10 cellular contexts compared by ENCODE assay signal in the genomic region with DNA sequence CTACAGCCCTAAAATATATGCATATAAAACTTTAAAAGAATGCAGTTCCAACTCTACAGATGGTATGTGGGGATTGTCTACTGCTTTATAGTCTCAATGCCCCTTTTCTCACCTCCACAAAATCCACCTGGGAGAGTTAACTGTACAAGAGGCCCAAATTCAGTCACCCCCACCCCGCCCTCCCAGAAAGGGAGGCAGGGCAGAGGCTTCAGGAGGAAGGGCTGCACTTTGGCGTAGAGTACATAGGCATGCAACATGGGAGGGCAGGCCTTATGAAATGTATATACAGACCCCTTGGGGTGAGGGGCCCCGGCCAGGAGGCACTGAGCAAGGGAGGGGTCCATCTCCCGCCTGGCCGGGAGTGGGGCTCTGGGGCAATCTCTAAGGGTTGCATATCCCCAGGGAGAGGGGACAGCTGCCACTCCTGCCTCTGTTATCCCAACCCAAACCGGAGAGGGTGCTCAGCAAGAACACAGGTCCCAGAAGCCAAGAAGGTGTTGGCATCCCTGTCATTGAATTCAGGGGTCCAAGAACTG. TPM values are rescaled to one million over a fixed set of nuclear protein-coding genes. Genes with fewer than 3 reads are reported as not detected.
A peak's percentile ranks its signal among the peaks of the same experiment; 100 is the strongest.
DNase-seq lines count a peak whose midpoint lies in the region; ATAC-seq, FAIRE-seq and TF ChIP-seq lines count a peak whose summit lies in the region.
"Had no signal": no experiment of that assay in that cellular context is flagged by ENCODE, and none has a peak within 500 bp of the region (broad histone marks: within the 10 kb centered on the region; RNA-seq: fewer than 3 reads in every experiment).

No MANE protein-coding gene starts in this region.

- H4K20me1 ChIP-seq in astrocyte (ENCODE audit: insufficient read depth, low read length): peaks cover 48% of the 10 kb centered on the region

- H3K9me3 Mint-ChIP-seq in astrocyte (ENCODE audit: unreplicated experiment): no peaks in the 10 kb centered on the region

- H3K4me3 Mint-ChIP-seq in astrocyte (ENCODE audit: unreplicated experiment): peak overlapping the region; percentile 69

- TF ChIP-seq CTCF in heart right ventricle (IDR thresholded peaks at IDR 0.05) (no peak), astrocyte (IDR thresholded peaks at IDR 0.05; ENCODE audit: insufficient read depth, low read depth, low read length) (no peak), vagina (IDR thresholded peaks at IDR 0.05) (no peak), thyroid gland (IDR thresholded peaks at IDR 0.05) (no peak)

- intact Hi-C loops in heart right ventricle (cut with DNase I): loop anchor here in 7 of 10 donors (5.0 kb wide), 3 partner anchors 34 to 54 kb away; partner anchors contain the start of gene ZBTB7B (in 1 of the 7)
- intact Hi-C loops in cardiac septum (cut with DNase I): loop anchor here (2.0 kb wide), 1 partner anchor 36 kb away; no protein-coding TSS in a partner anchor
- intact Hi-C loops in vagina (cut with DNase I): loop anchor here (5.0 to 10.0 kb wide), 2 partner anchors 54 to 102 kb away; partner anchors contain the start of gene EFNA4
- intact Hi-C loops in thyroid gland (cut with DNase I): loop anchor here (5.0 kb wide), 1 partner anchor 34 kb away; no protein-coding TSS in a partner anchor

- H2AFZ ChIP-seq in astrocyte (ENCODE audit: low read depth, low read length): no peak overlapping the region

- no peaks in the 10 kb centered on the region for H3K27me3 Mint-ChIP-seq in astrocyte (ENCODE audit: low read depth, unreplicated experiment)

- peaks cover 19% of the 10 kb centered on the region for H3K36me3 Mint-ChIP-seq in astrocyte (ENCODE audit: low read depth, unreplicated experiment)

- H3K27me3 ChIP-seq in heart right ventricle (no peaks in the 10 kb centered on the region), astrocyte (ENCODE audit: insufficient read depth, low read length) (no peaks in the 10 kb centered on the region), vagina (no peaks in the 10 kb centered on the region), thyroid gland (no peaks in the 10 kb centered on the region)

- H3K4me3 ChIP-seq in heart right ventricle (peak overlapping the region in 8 of 10 donors; percentile 81 to 99 (median 90)), astrocyte (ENCODE audit: insufficient read depth, low read depth, low read length) (peak overlapping the region; percentile 75), mesodermal cell (ENCODE audit: extremely low read depth, insufficient read depth, low read length, poor library complexity, severe bottlenecking) (no peak overlapping the region), vagina (peak overlapping the region in 1 of 2 donors; percentile 91), thyroid gland (replicated peaks in 1 of 3) (peak overlapping the region in 1 of 3 donors; percentile 69)

- peak overlapping the region; percentile 91 for H3K9ac ChIP-seq in astrocyte (ENCODE audit: low read length)

- WGBS in heart right ventricle, 2 donors: 63 to 72% methylated on average over 6 of the region's 6 CpGs
- 75 to 86% methylated on average over 4 to 5 of the region's 6 CpGs for WGBS in mesodermal cell (ENCODE audit: insufficient coverage in 2 of 2), 2 experiments
- 65 to 66% methylated on average over 6 of the region's 6 CpGs for WGBS in thyroid gland, 2 donors

- peaks cover 60% of the 10 kb centered on the region for H3K79me2 ChIP-seq in astrocyte (ENCODE audit: insufficient read depth, low read length)

- H3K4me1 Mint-ChIP-seq in astrocyte (ENCODE audit: low read depth, unreplicated experiment): peaks cover 26% of the 10 kb centered on the region

- TF ChIP-seq POLR2A in vagina (IDR thresholded peaks at IDR 0.05) (no peak), thyroid gland (IDR thresholded peaks at IDR 0.05) (no peak)

- H3K27ac ChIP-seq in heart right ventricle: peak overlapping the region in 8 of 10 donors; percentile 96 to 100 (median 98)
- no peak overlapping the region for H3K27ac ChIP-seq in astrocyte (ENCODE audit: low read depth, low read length)
- H3K27ac ChIP-seq in mesodermal cell (ENCODE audit: low read depth, low read length, severe bottlenecking): peak overlapping the region; percentile 88
- peak overlapping the region; percentile 97 for H3K27ac ChIP-seq in vagina
- H3K27ac ChIP-seq in thyroid gland: peak overlapping the region in 1 of 3 donors; percentile 94

- FAIRE-seq in astrocyte (lab: Jason Lieb, UNC): no peak

- H3K36me3 ChIP-seq in heart right ventricle: peaks cover 0 to 73% (median 56%) of the 10 kb centered on the region in 9 donors
- peaks cover 40% of the 10 kb centered on the region for H3K36me3 ChIP-seq in astrocyte (ENCODE audit: insufficient read depth, low read length)
- H3K36me3 ChIP-seq in mesodermal cell (ENCODE audit: control insufficient read depth, insufficient read depth, low read length): peaks cover 76% of the 10 kb centered on the region
- H3K36me3 ChIP-seq in vagina: peaks cover 0 to 45% of the 10 kb centered on the region in 2 donors
- peaks cover 27 to 29% of the 10 kb centered on the region in 2 donors for H3K36me3 ChIP-seq in thyroid gland

- H3K4me1 ChIP-seq in heart right ventricle: peaks cover 12 to 51% (median 37%) of the 10 kb centered on the region in 9 donors
- H3K4me1 ChIP-seq in astrocyte (ENCODE audit: insufficient read depth, low read length): peaks cover 21% of the 10 kb centered on the region
- H3K4me1 ChIP-seq in mesodermal cell (ENCODE audit: control insufficient read depth, insufficient read depth, low read length, poor library complexity, severe bottlenecking): peaks cover 30% of the 10 kb centered on the region
- H3K4me1 ChIP-seq in vagina: peaks cover 42% of the 10 kb centered on the region
- H3K4me1 ChIP-seq in thyroid gland: peaks cover 31 to 37% of the 10 kb centered on the region in 2 donors

- DNase-seq in heart right ventricle (no peak), cardiac septum (ENCODE audit: low spot score) (no peak), astrocyte (ENCODE audit: low read depth) (no peak), vagina (ENCODE audit: extremely low spot score in 2 of 2) (no peak), thyroid gland (no peak), NCI-H748 treated with DMSO at 0.1 percent for 48 hours (lab: John Stamatoyannopoulos, UW) (no peak)
- DNase-seq: DMS79, NCI-H2171 had no signal

- H3K9me3 ChIP-seq in heart right ventricle: no peaks in the 10 kb centered on the region
- H3K9me3 ChIP-seq in astrocyte (ENCODE audit: insufficient read depth, low read depth, low read length): no peaks in the 10 kb centered on the region
- H3K9me3 ChIP-seq in mesodermal cell (ENCODE audit: control insufficient read depth, low read length): no peaks in the 10 kb centered on the region
- H3K9me3 ChIP-seq in vagina: no peaks in the 10 kb centered on the region
- no peaks in the 10 kb centered on the region for H3K9me3 ChIP-seq in thyroid gland

- peak overlapping the region; percentile 87 for H3K4me2 ChIP-seq in astrocyte (ENCODE audit: low read length)

- ATAC-seq in heart right ventricle: no peak
- ATAC-seq in HG03520 (IDR thresholded peaks at IDR 0.05; ENCODE audit: unreplicated experiment): no peak

- H3K27ac Mint-ChIP-seq in astrocyte (ENCODE audit: unreplicated experiment): peak overlapping the region; percentile 12

RNA-seq across cellular contexts. Expression of gene PYGO2, which starts 1.3 kb away (rescaled TPM):
- 10 to 100 TPM in 9 of 10 donors, 1 to 10 TPM in 1; 8.8 to 18.0 (median 13.9) TPM for total RNA-seq in heart right ventricle
- polyA plus RNA-seq in heart right ventricle: 10 to 100 TPM; 11.9 to 12.1 TPM
- total RNA-seq in cardiac septum: 16.9 TPM
- 20.0 and 21.8 TPM in 2 replicates for total RNA-seq in astrocyte
- 24.8 TPM for polyA plus RNA-seq in mesodermal cell (2013, experiment 1 of 2)
- polyA plus RNA-seq in mesodermal cell (2013, experiment 2 of 2): 21.1 TPM
- total RNA-seq in vagina: 19.2 TPM
- 10 to 100 TPM; 28.6 to 48.3 (median 42.9) TPM for total RNA-seq in thyroid gland

RNA-seq across cellular contexts. Expression of gene PBXIP1, which starts 7.0 kb away (rescaled TPM):
- total RNA-seq in heart right ventricle (10 to 100 TPM; 38.3 to 75.0 (median 48.8) TPM), cardiac septum (49.1 TPM), astrocyte (89.2 and 96.4 TPM in 2 replicates), vagina (56.5 TPM), thyroid gland (100 to 1,000 TPM; 139 to 205 (median 181) TPM)
- 10 to 100 TPM; 25.4 to 33.0 TPM for polyA plus RNA-seq in heart right ventricle
- 62.4 TPM for polyA plus RNA-seq in mesodermal cell (2013, experiment 1 of 2)
- 52.6 TPM for polyA plus RNA-seq in mesodermal cell (2013, experiment 2 of 2)

RNA-seq across cellular contexts. Expression of gene SHC1, which starts 7.7 kb away (rescaled TPM):
- total RNA-seq in heart right ventricle: 10 to 100 TPM; 42.6 to 95.7 (median 57.8) TPM
- polyA plus RNA-seq in heart right ventricle: 10 to 100 TPM; 35.6 to 58.3 TPM
- total RNA-seq in cardiac septum: 70.5 TPM
- 391 and 397 TPM in 2 replicates for total RNA-seq in astrocyte
- 288 TPM for polyA plus RNA-seq in mesodermal cell (2013, experiment 1 of 2)
- polyA plus RNA-seq in mesodermal cell (2013, experiment 2 of 2): 227 TPM
- 110 TPM for total RNA-seq in vagina
- total RNA-seq in thyroid gland: 100 to 1,000 TPM; 108 to 168 (median 123) TPM

RNA-seq across cellular contexts. Expression of gene CKS1B, which starts 11.6 kb away (rescaled TPM):
- total RNA-seq in heart right ventricle: 10 to 100 TPM; 10.9 to 30.9 (median 17.5) TPM
- 10 to 100 TPM in 1 of 2 donors, 1 to 10 TPM in 1; 4.6 to 36.7 TPM for polyA plus RNA-seq in heart right ventricle
- total RNA-seq in cardiac septum: 16.0 TPM
- 36.5 and 37.9 TPM in 2 replicates for total RNA-seq in astrocyte
- polyA plus RNA-seq in mesodermal cell (2013, experiment 1 of 2): 298 TPM
- polyA plus RNA-seq in mesodermal cell (2013, experiment 2 of 2): 280 TPM
- 30.4 TPM for total RNA-seq in vagina
- total RNA-seq in thyroid gland: 10 to 100 TPM; 14.3 to 29.5 (median 22.6) TPM

RNA-seq across cellular contexts. Expression of gene FLAD1, which starts 20.3 kb away (rescaled TPM):
- total RNA-seq in heart right ventricle (10 to 100 TPM; 20.1 to 36.8 (median 24.1) TPM), cardiac septum (22.2 TPM), astrocyte (46.6 and 51.5 TPM in 2 replicates), vagina (20.6 TPM), thyroid gland (10 to 100 TPM; 24.1 to 39.3 (median 31.1) TPM)
- polyA plus RNA-seq in heart right ventricle: 10 to 100 TPM; 25.1 to 41.6 TPM
- polyA plus RNA-seq in mesodermal cell (2013, experiment 1 of 2): 31.7 TPM
- polyA plus RNA-seq in mesodermal cell (2013, experiment 2 of 2): 28.5 TPM
